1 cellular context compared by ENCODE assay signal in genomic region chr16:5041604-5042133, GRCh38.
TF ChIP-seq lines count a peak whose summit lies in the region.

No MANE protein-coding gene starts in this region.

TF ChIP-seq in GM12878, 131 proteins besides CTCF, POLR2A, EP300 and RAD21:
- TF ChIP-seq RUNX3 (IDR thresholded peaks at IDR 0.05; ENCODE audit: low read length) (peak; percentile 77), PBX3 (IDR thresholded peaks at IDR 0.05; ENCODE audit: insufficient replicate concordance, low read depth, low read length) (no peak), GATAD2B (conservative IDR thresholded peaks at IDR 0.05; ENCODE audit: low read depth) (no peak), NR2F1 (conservative IDR thresholded peaks at IDR 0.05) (peak; percentile 69), MEF2A (IDR thresholded peaks at IDR 0.05; ENCODE audit: insufficient read depth, low read depth, low read length) (peak; percentile 65; the same call in 1 of the 2 replicates), SKIL (IDR thresholded peaks at IDR 0.05; ENCODE audit: low read depth, poor library complexity, severe bottlenecking) (peak; percentile 67), IKZF2 (IDR thresholded peaks at IDR 0.05) (peak; percentile 40 to 50; a peak in 3 of 4 replicates), E2F4 (IDR thresholded peaks at IDR 0.05; ENCODE audit: low read depth, low read length) (no peak), IRF4 (IDR thresholded peaks at IDR 0.05; ENCODE audit: low read depth, low read length) (peak; percentile 32; the same call in 1 of the 2 replicates), SIX5 (IDR thresholded peaks at IDR 0.05; ENCODE audit: low read depth, low read length, severe bottlenecking) (no peak), IKZF1 (conservative IDR thresholded peaks at IDR 0.05) (peak; percentile 57), CBX5 (IDR thresholded peaks at IDR 0.05; ENCODE audit: low read depth) (no peak), PAX5 (IDR thresholded peaks at IDR 0.05; ENCODE audit: borderline replicate concordance, low read depth, low read length) (peak; percentile 73; the same call in 1 of the 2 replicates), MYB (IDR thresholded peaks at IDR 0.05; ENCODE audit: borderline replicate concordance, low read depth, low read length) (no peak), MEF2B (IDR thresholded peaks at IDR 0.05; ENCODE audit: partially characterized antibody, poor library complexity, severe bottlenecking) (peak; percentile 39), EED (IDR thresholded peaks at IDR 0.05; ENCODE audit: low read depth) (peak; percentile 60), STAT3 (IDR thresholded peaks at IDR 0.05; ENCODE audit: low read depth, low read length) (no peak), JUNB (IDR thresholded peaks at IDR 0.05) (0 out of 2 replicates have a peak, but pooled peaks have one; percentile 10), CREM (IDR thresholded peaks at IDR 0.05; ENCODE audit: low read depth) (peak; percentile 12; the same call in 1 of the 2 replicates), ZNF384 (IDR thresholded peaks at IDR 0.05; ENCODE audit: borderline replicate concordance, low read depth, low read length) (0 out of 2 replicates have a peak, but pooled peaks have one; percentile 31)
- TF ChIP-seq, protein P1, sequence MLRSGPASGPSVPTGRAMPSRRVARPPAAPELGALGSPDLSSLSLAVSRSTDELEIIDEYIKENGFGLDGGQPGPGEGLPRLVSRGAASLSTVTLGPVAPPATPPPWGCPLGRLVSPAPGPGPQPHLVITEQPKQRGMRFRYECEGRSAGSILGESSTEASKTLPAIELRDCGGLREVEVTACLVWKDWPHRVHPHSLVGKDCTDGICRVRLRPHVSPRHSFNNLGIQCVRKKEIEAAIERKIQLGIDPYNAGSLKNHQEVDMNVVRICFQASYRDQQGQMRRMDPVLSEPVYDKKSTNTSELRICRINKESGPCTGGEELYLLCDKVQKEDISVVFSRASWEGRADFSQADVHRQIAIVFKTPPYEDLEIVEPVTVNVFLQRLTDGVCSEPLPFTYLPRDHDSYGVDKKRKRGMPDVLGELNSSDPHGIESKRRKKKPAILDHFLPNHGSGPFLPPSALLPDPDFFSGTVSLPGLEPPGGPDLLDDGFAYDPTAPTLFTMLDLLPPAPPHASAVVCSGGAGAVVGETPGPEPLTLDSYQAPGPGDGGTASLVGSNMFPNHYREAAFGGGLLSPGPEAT (IDR thresholded peaks at IDR 0.05; ENCODE audit: low read depth), result peak; percentile 44; the same call in 1 of the 2 replicates
- TF ChIP-seq, protein P2, sequence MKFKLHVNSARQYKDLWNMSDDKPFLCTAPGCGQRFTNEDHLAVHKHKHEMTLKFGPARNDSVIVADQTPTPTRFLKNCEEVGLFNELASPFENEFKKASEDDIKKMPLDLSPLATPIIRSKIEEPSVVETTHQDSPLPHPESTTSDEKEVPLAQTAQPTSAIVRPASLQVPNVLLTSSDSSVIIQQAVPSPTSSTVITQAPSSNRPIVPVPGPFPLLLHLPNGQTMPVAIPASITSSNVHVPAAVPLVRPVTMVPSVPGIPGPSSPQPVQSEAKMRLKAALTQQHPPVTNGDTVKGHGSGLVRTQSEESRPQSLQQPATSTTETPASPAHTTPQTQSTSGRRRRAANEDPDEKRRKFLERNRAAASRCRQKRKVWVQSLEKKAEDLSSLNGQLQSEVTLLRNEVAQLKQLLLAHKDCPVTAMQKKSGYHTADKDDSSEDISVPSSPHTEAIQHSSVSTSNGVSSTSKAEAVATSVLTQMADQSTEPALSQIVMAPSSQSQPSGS (IDR thresholded peaks at IDR 0.05; ENCODE audit: low read length), result peak; percentile 65; the same call in 1 of the 2 replicates
